Comparison of ENCODE assay signal across 12 cellular contexts in genomic region chr1:167263344-167263743, GRCh38. TPM values are rescaled to one million over a fixed set of nuclear protein-coding genes. Genes with fewer than 3 reads are reported as not detected.
DNase-seq lines count a peak whose midpoint lies in the region; ATAC-seq, FAIRE-seq and TF ChIP-seq lines count a peak whose summit lies in the region.
"Had no signal": no experiment of that assay in that cellular context is flagged by ENCODE, and none has a peak within 500 bp of the region (broad histone marks: within the 10 kb centered on the region; RNA-seq: fewer than 3 reads in every experiment).

No MANE protein-coding gene starts in this region.

- peaks cover 59% of the 10 kb centered on the region for H3K4me1 ChIP-seq in DOHH2 (ENCODE audit: control insufficient read depth, low read length)
- peaks cover 44% of the 10 kb centered on the region for H3K4me1 ChIP-seq in Loucy (ENCODE audit: insufficient read depth, low read length, poor library complexity, severe bottlenecking)
- peaks cover 12% of the 10 kb centered on the region; the same call in 1 of the 2 replicates for H3K4me1 ChIP-seq in PC-9 (replicated peaks; ENCODE audit: insufficient read depth)
- peaks cover 11% of the 10 kb centered on the region for H3K4me1 ChIP-seq in thymus (ENCODE audit: control insufficient read depth, insufficient read depth, low read length)
- H3K4me1 ChIP-seq in HepG2 (ENCODE audit: insufficient read depth, low read length): peaks cover 17% of the 10 kb centered on the region

- WGBS in thymus: 96% methylated on average over 8 of the region's 8 CpGs
- 96% methylated on average over 8 of the region's 8 CpGs for WGBS in HepG2 (ENCODE audit: low lambda C conversion rate)

- no peaks in the 10 kb centered on the region for H3K9me3 ChIP-seq in DOHH2 (ENCODE audit: control insufficient read depth, insufficient read depth, low read length)
- H3K9me3 ChIP-seq in Loucy (ENCODE audit: insufficient read depth, low read depth, low read length): no peaks in the 10 kb centered on the region
- no peaks in the 10 kb centered on the region for H3K9me3 ChIP-seq in PC-9 (ENCODE audit: insufficient read depth, low read depth)
- H3K9me3 ChIP-seq in thymus (ENCODE audit: control insufficient read depth): no peaks in the 10 kb centered on the region
- no peaks in the 10 kb centered on the region for H3K9me3 ChIP-seq in HepG2 (ENCODE audit: low read length)
- H3K9me3 ChIP-seq: HAP-1 had no signal

- peak overlapping the region; percentile 14 for H3K9ac ChIP-seq in Loucy (ENCODE audit: low read depth, low read length, poor library complexity, severe bottlenecking)
- no peak overlapping the region for H3K9ac ChIP-seq in HepG2 (ENCODE audit: insufficient read depth, low read depth, low read length)

- H3K4me2 ChIP-seq in DOHH2 (ENCODE audit: low read length): peak overlapping the region; percentile 62
- H3K4me2 ChIP-seq in Loucy (ENCODE audit: low read depth, low read length, poor library complexity, severe bottlenecking): peak overlapping the region; percentile 46
- H3K4me2 ChIP-seq in PC-9: no peak overlapping the region
- H3K4me2 ChIP-seq in HepG2 (ENCODE audit: low read depth, low read length): no peak overlapping the region

- no peak for TF ChIP-seq CTCF in DOHH2 (IDR thresholded peaks at IDR 0.05; ENCODE audit: low read depth, low read length, poor library complexity, severe bottlenecking)
- TF ChIP-seq CTCF in Loucy (conservative IDR thresholded peaks at IDR 0.05; ENCODE audit: low read length): no peak
- TF ChIP-seq CTCF in PC-9 (conservative IDR thresholded peaks at IDR 0.05): no peak
- TF ChIP-seq CTCF in HepG2 (CRISPR knock-in tag; IDR thresholded peaks at IDR 0.05): no peak

- FAIRE-seq in HepG2 (lab: Jason Lieb, UNC): no peak
- FAIRE-seq: GM12892, H1, K562 had no signal

- H3K27ac ChIP-seq in DOHH2 (ENCODE audit: low read depth, low read length) (0 out of 2 replicates have a peak overlapping the region, but pooled peaks have one; percentile 9), PC-9 (peak overlapping the region; percentile 31; the same call in 1 of the 2 replicates), thymus (ENCODE audit: low read depth) (peak overlapping the region; percentile 13), HepG2 (ENCODE audit: extremely low read length, insufficient read depth, low read length) (no peak overlapping the region)

- no peak for ATAC-seq in HepG2
- ATAC-seq: K562 had no signal

- H4K20me1 ChIP-seq in DOHH2 (ENCODE audit: control insufficient read depth, insufficient read depth, low read depth, low read length) (no peaks in the 10 kb centered on the region), Loucy (ENCODE audit: insufficient read depth, low read length, poor library complexity, severe bottlenecking) (peaks cover 65% of the 10 kb centered on the region), PC-9 (ENCODE audit: insufficient read depth) (no peaks in the 10 kb centered on the region; the same call in 1 of the 2 replicates), HepG2 (ENCODE audit: insufficient read depth, low read length) (no peaks in the 10 kb centered on the region)

- H3K27me3 ChIP-seq in DOHH2 (ENCODE audit: control insufficient read depth, low read length): no peaks in the 10 kb centered on the region
- H3K27me3 ChIP-seq in Loucy (ENCODE audit: insufficient read depth, low read length, poor library complexity, severe bottlenecking): no peaks in the 10 kb centered on the region
- no peaks in the 10 kb centered on the region for H3K27me3 ChIP-seq in PC-9 (ENCODE audit: insufficient read depth, low read depth)
- H3K27me3 ChIP-seq in thymus (ENCODE audit: control insufficient read depth, insufficient read depth): no peaks in the 10 kb centered on the region
- H3K27me3 ChIP-seq in HepG2 (ENCODE audit: control insufficient read depth in 1 of 2, insufficient read depth in 2 of 2, low read length in 2 of 2): no peaks in the 10 kb centered on the region

- CTCF ChIA-PET in PC-9 (lab: Charles Lee) (interaction anchor here (0.6 kb wide), 1 partner anchor 79 kb away, joined by 9 read pairs; no protein-coding TSS in a partner anchor), HepG2 (lab: Yijun Ruan, JAX; ENCODE audit: low intra/inter-chr PET ratio, low total read pairs) (no interaction called here)

- intact Hi-C loops in PC-9 (cut with micrococcal nuclease; ENCODE audit: unreplicated experiment) (no loop called here), HepG2 (cut with micrococcal nuclease; ENCODE audit: unreplicated experiment) (no loop called here)

- peaks cover 69% of the 10 kb centered on the region for H3K79me2 ChIP-seq in DOHH2 (ENCODE audit: control insufficient read depth, low read length)
- H3K79me2 ChIP-seq in Loucy (ENCODE audit: insufficient read depth, low read length): peaks cover 100% of the 10 kb centered on the region
- H3K79me2 ChIP-seq in PC-9 (ENCODE audit: low read depth): peaks cover 74% of the 10 kb centered on the region
- H3K79me2 ChIP-seq in HepG2 (ENCODE audit: insufficient read depth, low read length): peaks cover 35% of the 10 kb centered on the region

- H3F3A ChIP-seq in DOHH2 (ENCODE audit: control insufficient read depth, insufficient read depth) (peaks cover 9% of the 10 kb centered on the region; the same call in 1 of the 2 replicates), Loucy (ENCODE audit: low read depth) (no peaks in the 10 kb centered on the region), PC-9 (ENCODE audit: insufficient read depth, low read depth) (no peaks in the 10 kb centered on the region; the same call in none of the 2 replicates)

- no peaks in the 10 kb centered on the region for H3K36me3 ChIP-seq in DOHH2 (ENCODE audit: control insufficient read depth, low read length)
- peaks cover under 1% of the 10 kb centered on the region; the same call in 1 of the 2 replicates for H3K36me3 ChIP-seq in Loucy (ENCODE audit: insufficient read depth, low read length)
- H3K36me3 ChIP-seq in PC-9 (ENCODE audit: low read depth): no peaks in the 10 kb centered on the region
- H3K36me3 ChIP-seq in thymus (ENCODE audit: control insufficient read depth, insufficient read depth): no peaks in the 10 kb centered on the region
- H3K36me3 ChIP-seq in HepG2 (replicated peaks in 1 of 2; ENCODE audit: control insufficient read depth in 1 of 2, insufficient read depth in 2 of 2, low read length in 2 of 2): no peaks in the 10 kb centered on the region
- H3K36me3 ChIP-seq: HAP-1 had no signal

- H3K4me3 ChIP-seq in DOHH2 (ENCODE audit: low read length) (no peak overlapping the region), Loucy (ENCODE audit: low read length, poor library complexity, severe bottlenecking) (no peak overlapping the region), PC-9 (no peak overlapping the region), thymus (ENCODE audit: low read length) (no peak overlapping the region), HepG2 (replicated peaks in 1 of 3; ENCODE audit: insufficient read depth in 1 of 3, low read depth in 2 of 3, low read length in 3 of 3) (no peak overlapping the region)
- H3K4me3 ChIP-seq: HAP-1, K562 had no signal

- POLR2A ChIA-PET in PC-9 (lab: Charles Lee; ENCODE audit: unreplicated experiment) (interaction anchor here (0.7 kb wide), 1 partner anchor 43 kb away, joined by 6 read pairs; no protein-coding TSS in a partner anchor), HepG2 (lab: Yijun Ruan, JAX) (no interaction called here)

- no peak for DNase-seq in PC-9
- DNase-seq in Kasumi-1 (lab: John Stamatoyannopoulos, UW): no peak
- DNase-seq in HepG2 (ENCODE audit: low spot score): no peak
- DNase-seq in C1 segment of cervical spinal cord (lab: John Stamatoyannopoulos, UW): no peak
- DNase-seq: HFFc6 had no signal

- no peaks in the 10 kb centered on the region for H3K9me2 ChIP-seq in DOHH2 (replicated peaks; ENCODE audit: control insufficient read depth, low read length)
- no peaks in the 10 kb centered on the region for H3K9me2 ChIP-seq in Loucy (replicated peaks; ENCODE audit: low read depth, low read length)
- H3K9me2 ChIP-seq in PC-9 (ENCODE audit: insufficient read depth): no peaks in the 10 kb centered on the region

- H2AFZ ChIP-seq in Loucy (ENCODE audit: low read length) (no peak overlapping the region), PC-9 (no peak overlapping the region), HepG2 (ENCODE audit: low read length) (no peak overlapping the region)

- BruUV-seq in PC-9 (replicated peaks; lab: Mats Ljungman, UMichigan) (no TSS peak), HepG2 (replicated peaks; lab: Mats Ljungman, UMichigan) (no TSS peak)

- in situ Hi-C loops in HepG2 (cut with HindIII; ENCODE audit: extremely low pct_ligation_motif_present, low pct_unique_long_range_greater_than_20kb): loop anchor here (25.0 kb wide), 1 partner anchor 274 kb away; no protein-coding TSS in a partner anchor

- TF ChIP-seq EP300 in HepG2 (IDR thresholded peaks at IDR 0.05; ENCODE audit: low read depth in 2 of 2, low read length in 2 of 2) (no peak), HepG2 (CRISPR knock-in tag; IDR thresholded peaks at IDR 0.05; ENCODE audit: borderline replicate concordance) (no peak)

- no peak for TF ChIP-seq POLR2A in HepG2 (IDR thresholded peaks at IDR 0.05; ENCODE audit: insufficient read depth in 1 of 2, low read depth in 2 of 2, low read length in 2 of 2)

- TF ChIP-seq RAD21 in HepG2 (CRISPR knock-in tag; IDR thresholded peaks at IDR 0.05): no peak

RNA-seq across cellular contexts. Expression of gene POU2F1, which starts 42.7 kb away (rescaled TPM):
- total RNA-seq in PC-9 (2021) (16.6 and 28.5 TPM in 2 replicates), HepG2 (2016; rRNA removed; fragmentation: Illumina TruSeq; extraction: Trizol) (10.2 and 15.1 TPM in 2 replicates)
- polyA plus RNA-seq in thymus (2.6 TPM), HepG2 (2011; rRNA removed) (9.0 and 13.0 TPM in 2 replicates)
- 2.6 and 2.7 TPM in 2 replicates for total RNA-seq in HepG2 (2016; cell fraction: cytosol; rRNA removed; fragmentation: Illumina TruSeq; extraction: Trizol; ENCODE audit: low read depth)
- 9.3 and 13.3 TPM in 2 replicates for total RNA-seq in HepG2 (2016; cell fraction: insoluble cytoplasmic fraction; rRNA removed; fragmentation: Illumina TruSeq; extraction: Trizol)
- 4.3 and 4.4 TPM in 2 replicates for total RNA-seq in HepG2 (2016; cell fraction: membrane; rRNA removed; fragmentation: Illumina TruSeq; extraction: Trizol)
- 16.7 and 20.3 TPM in 2 replicates for total RNA-seq in HepG2 (2016; cell fraction: nucleus; rRNA removed; fragmentation: Illumina TruSeq; extraction: Trizol)
- polyA plus RNA-seq in HepG2 (2011; cell fraction: cytosol; rRNA removed): 5.9 and 6.8 TPM in 2 replicates
- polyA plus RNA-seq in HepG2 (2011; cell fraction: nucleus; rRNA removed): 10.9 and 12.2 TPM in 2 replicates
- polyA plus RNA-seq in HepG2 (2012): 2.9 and 4.1 TPM in 2 replicates
- 0.20 and 0.38 TPM in 2 replicates for polyA plus RNA-seq in HepG2 (2016; cell fraction: cytosol; fragmentation: Illumina TruSeq; extraction: Trizol; ENCODE audit: low read depth)
- polyA plus RNA-seq in HepG2 (2016; cell fraction: insoluble cytoplasmic fraction; fragmentation: Illumina TruSeq; extraction: Trizol; ENCODE audit: low read depth): 6.2 and 7.0 TPM in 2 replicates
- 0.93 and 1.3 TPM in 2 replicates for polyA plus RNA-seq in HepG2 (2016; cell fraction: membrane; fragmentation: Illumina TruSeq; extraction: Trizol; ENCODE audit: low read depth)
- polyA plus RNA-seq in HepG2 (2016; cell fraction: nucleus; fragmentation: Illumina TruSeq; extraction: Trizol; ENCODE audit: insufficient read depth, low read depth): 8.6 and 10.5 TPM in 2 replicates
- 71.9 and 74.2 TPM in 2 replicates for polyA minus RNA-seq in HepG2 (2011; rRNA and poly(A)+ RNA removed; ENCODE audit: low replicate concordance)
- polyA minus RNA-seq in HepG2 (2011; cell fraction: cytosol; rRNA and poly(A)+ RNA removed): 9.6 and 10.1 TPM in 2 replicates
- 37.8 and 40.2 TPM in 2 replicates for polyA minus RNA-seq in HepG2 (2011; cell fraction: nucleus; rRNA and poly(A)+ RNA removed)

Comparison
In these comparisons a context has a peak if more than half of its experiments do, and no peak if none do; other contexts are left out.
1. H3K4me2 ChIP-seq: peak in DOHH2 (single experiment) and Loucy (single experiment); none in PC-9 (single experiment) and HepG2 (single experiment).